14 cellular contexts compared by ENCODE assay signal in genomic region chr11:94581926-94582325, GRCh38. TPM values are rescaled to one million over a fixed set of nuclear protein-coding genes. Genes with fewer than 3 reads are reported as not detected.
DNase-seq lines count a peak whose midpoint lies in the region; ATAC-seq, FAIRE-seq and TF ChIP-seq lines count a peak whose summit lies in the region.
"Had no signal": no experiment of that assay in that cellular context is flagged by ENCODE, and none has a peak within 500 bp of the region (broad histone marks: within the 10 kb centered on the region; RNA-seq: fewer than 3 reads in every experiment).

No MANE protein-coding gene starts in this region.

- no peaks in the 10 kb centered on the region for H3K27me3 ChIP-seq in GM12878 (replicated peaks in 1 of 2; ENCODE audit: control insufficient read depth in 2 of 2, insufficient read depth in 2 of 2, low read length in 1 of 2)
- no peaks in the 10 kb centered on the region for H3K27me3 ChIP-seq in ovary
- H3K27me3 ChIP-seq: dorsolateral prefrontal cortex had no signal

- no peak for DNase-seq in GM18507 (ENCODE audit: extremely low spot score, insufficient read length, low read depth)
- DNase-seq in GM12878 (ENCODE audit: low read depth, low spot score), result no peak
- no peak for DNase-seq in ovary
- DNase-seq in NCI-H1930 (lab: John Stamatoyannopoulos, UW), result no peak
- no peak for DNase-seq in HT-29 (ENCODE audit: low spot score)
- DNase-seq in NCI-H510A (lab: John Stamatoyannopoulos, UW), result no peak
- DNase-seq: activated CD8-positive, alpha-beta memory T cell treated with anti-CD3 and anti-CD28 coated beads, Interleukin-2, amount 10 ng/mL, durations not matched to agents 7 days and 5 days; CD4-positive, alpha-beta T cell; dorsolateral prefrontal cortex; NCI-H1105 treated with DMSO at 0.1 percent for 48 hours had no signal

- POLR2A ChIA-PET in GM12878 (lab: Charles Lee), result interaction anchor here (0.8 to 3.3 kb wide), 9 partner anchors 11 to 453 kb away, joined by 3 to 11 read pairs (median 4); partner anchors contain the start of genes FUT4 and PANX1

- no peak for TF ChIP-seq POLR2A in GM12878 (IDR thresholded peaks at IDR 0.05; ENCODE audit: low read depth, low read length)
- TF ChIP-seq POLR2A in ovary (IDR thresholded peaks at IDR 0.05), result no peak

- H3K27ac ChIP-seq in GM12878 (ENCODE audit: control insufficient read depth, insufficient read depth) (peak overlapping the region; percentile 14), ovary (no peak overlapping the region)
- H3K27ac ChIP-seq: dorsolateral prefrontal cortex had no signal

- peak overlapping the region; percentile 4; the same call in 1 of the 2 replicates for H3K4me3 ChIP-seq in GM12878
- no peak overlapping the region for H3K4me3 ChIP-seq in ovary
- H3K4me3 ChIP-seq: dorsolateral prefrontal cortex had no signal

- ATAC-seq in GM21360 (IDR thresholded peaks at IDR 0.05; ENCODE audit: unreplicated experiment), result peak; percentile 79
- peak; percentile 39 for ATAC-seq in HG03196 (IDR thresholded peaks at IDR 0.05; ENCODE audit: unreplicated experiment)
- ATAC-seq in GM12878, result peak; percentile 71
- ATAC-seq: activated CD8-positive, alpha-beta memory T cell treated with anti-CD3 and anti-CD28 coated beads, Interleukin-2, amount 10 ng/mL, durations not matched to agents 7 days and 5 days had no signal

- H4K20me1 ChIP-seq in GM12878 (ENCODE audit: control insufficient read depth, insufficient read depth), result no peaks in the 10 kb centered on the region

- WGBS in GM12878 (ENCODE audit: insufficient coverage, insufficient replicate concordance, low lambda C conversion rate, missing lambda C conversion rate), result 0% methylated on average over 1 of the region's 1 CpG
- 0 to 89% (median 80%) methylated on average over 1 of the region's 1 CpG for WGBS in ovary, 3 donors

- TF ChIP-seq CTCF in GM12878 (IDR thresholded peaks at IDR 0.05 in 2 of 3, conservative IDR thresholded peaks at IDR 0.05 in 1 of 3; ENCODE audit: control insufficient read depth in 2 of 3, extremely low read depth in 1 of 3, insufficient read depth in 1 of 3, low read depth in 3 of 3, low read length in 3 of 3) (no peak), ovary (IDR thresholded peaks at IDR 0.05) (no peak)

- peaks cover 22% of the 10 kb centered on the region for H3K4me1 ChIP-seq in GM12878 (ENCODE audit: control insufficient read depth, insufficient read depth, low read length)
- H3K4me1 ChIP-seq in ovary (ENCODE audit: insufficient read depth), result peaks cover 3% of the 10 kb centered on the region

- no peak overlapping the region; the same call in 1 of the 2 replicates for H3K9ac ChIP-seq in GM12878 (ENCODE audit: control insufficient read depth, insufficient read depth, low read length)

- in situ Hi-C loops in GM12878 (cut with MboI), result no loop called here

- no peaks in the 10 kb centered on the region; the same call in 2 of the 3 replicates for H3K9me3 ChIP-seq in GM12878 (replicated peaks; ENCODE audit: control insufficient read depth, insufficient read depth, low read length)
- H3K9me3 ChIP-seq in ovary, result no peaks in the 10 kb centered on the region

- peak; percentile 41 to 81; a peak in 3 of 4 replicates for TF ChIP-seq EP300 in GM12878 (IDR thresholded peaks at IDR 0.05; ENCODE audit: borderline replicate concordance in 1 of 2, control insufficient read depth in 1 of 2, low read depth in 2 of 2, low read length in 2 of 2)
- TF ChIP-seq EP300 in ovary (IDR thresholded peaks at IDR 0.05), result no peak

- FAIRE-seq in GM18507 (lab: Jason Lieb, UNC) (peak; percentile 83), GM12878 (lab: Jason Lieb, UNC) (no peak)
- FAIRE-seq: H1, islet of Langerhans had no signal

- SMC1A ChIA-PET in GM12878 (lab: Charles Lee; ENCODE audit: uncharacterized antibody, unreplicated experiment), result interaction anchor here (0.7 to 13.6 kb wide), 14 partner anchors 11 to 311 kb away, joined by 3 to 145 read pairs (median 4); no protein-coding TSS in a partner anchor

- H3K36me3 ChIP-seq in GM12878 (ENCODE audit: control insufficient read depth in 2 of 2, insufficient read depth in 2 of 2, low read length in 1 of 2) (no peaks in the 10 kb centered on the region), ovary (no peaks in the 10 kb centered on the region)

- no peak for TF ChIP-seq RAD21 in GM12878 (IDR thresholded peaks at IDR 0.05; ENCODE audit: insufficient read depth, low read depth, low read length)

- H2AFZ ChIP-seq in GM12878 (ENCODE audit: control insufficient read depth, low read depth, low read length), result peak overlapping the region; percentile 51

- RAD21 ChIA-PET in GM12878 (lab: Charles Lee; ENCODE audit: unreplicated experiment), result interaction anchor here (0.6 to 5.4 kb wide), 16 partner anchors 9 to 90 kb away, joined by 3 to 86 read pairs (median 4); partner anchors contain the start of gene FUT4

- peaks cover 2% of the 10 kb centered on the region for H3K79me2 ChIP-seq in GM12878 (ENCODE audit: control insufficient read depth, insufficient read depth, low read length)

- H3K4me2 ChIP-seq in GM12878 (ENCODE audit: control insufficient read depth, insufficient read depth), result peak overlapping the region; percentile 84

- no TSS peak for BruUV-seq in GM12878 (replicated peaks; lab: Mats Ljungman, UMichigan)

- CTCF ChIA-PET in GM12878 (lab: Yijun Ruan, JAX), result interaction anchor here (0.7 to 10.7 kb wide), 11 partner anchors 8 to 397 kb away, joined by 3 to 100 read pairs (median 8); no protein-coding TSS in a partner anchor

- intact Hi-C loops in GM12878 (cut with micrococcal nuclease; ENCODE audit: unreplicated experiment), result loop anchor here (2.0 kb wide), 1 partner anchor 37 kb away; no protein-coding TSS in a partner anchor
- intact Hi-C loops in ovary (cut with DNase I), result no loop called here

TF ChIP-seq in GM12878, 131 proteins besides CTCF, POLR2A, EP300 and RAD21 (continues in another document):
- TF ChIP-seq PAX8 (IDR thresholded peaks at IDR 0.05), result no peak

RNA-seq across cellular contexts. Expression of gene PIWIL4, which starts 14.8 kb away (rescaled TPM):
- 1.0 and 1.9 TPM in 2 replicates for total RNA-seq in GM12878 (2013; cell fraction: nucleolus; rRNA removed)
- total RNA-seq in GM12878 (2014; rRNA removed) (0.23 and 0.60 TPM in 2 replicates), GM12878 (2014; rRNA removed; fragmentation: Illumina TruSeq; extraction: Trizol) (0.37 and 0.67 TPM in 2 replicates), GM12878 (2021) (0.46 and 0.53 TPM in 2 replicates), ovary (1 to 10 TPM; 1.9 to 4.2 (median 3.6) TPM)
- 0.09 TPM for polyA plus RNA-seq in GM12878 (2011; ENCODE audit: low read depth)
- polyA plus RNA-seq in GM12878 (2011; rRNA removed) (9.5 and 13.3 TPM in 2 replicates), GM12878 (2014; fragmentation: Illumina TruSeq; extraction: Trizol) (0.57 and 1.8 TPM in 2 replicates), GM12878 (2014; fragmentation: Nextera tagmentation; extraction: Ambion mirVana) (under 1 TPM; 0.38 to 0.48 TPM), GM12878 (2014; rRNA removed) (0.34 and 0.36 TPM in 2 replicates), GM12878 (2016; fragmentation: Nextera tagmentation; extraction: Ambion mirVana) (under 1 TPM; 0.42 to 0.73 TPM), ovary (1 to 10 TPM; 3.2 to 4.6 TPM)
- polyA plus RNA-seq in GM12878 (2011; cell fraction: cytosol; rRNA removed), result 7.9 and 11.7 TPM in 2 replicates
- polyA plus RNA-seq in GM12878 (2011; cell fraction: nucleus; rRNA removed), result 10.0 and 12.9 TPM in 2 replicates
- 0.20 and 0.22 TPM in 2 replicates for polyA plus RNA-seq in GM12878 (2012)
- 9.9 and 10.0 TPM in 2 replicates for polyA minus RNA-seq in GM12878 (2011; rRNA and poly(A)+ RNA removed)
- 2.6 and 3.9 TPM in 2 replicates for polyA minus RNA-seq in GM12878 (2011; cell fraction: cytosol; rRNA and poly(A)+ RNA removed)
- polyA minus RNA-seq in GM12878 (2011; cell fraction: nucleus; rRNA and poly(A)+ RNA removed), result 5.8 and 6.4 TPM in 2 replicates
- total RNA-seq in HT-29 (2014; rRNA removed; shearing (Covaris generic)), result 4.0 and 8.7 TPM in 2 replicates

RNA-seq across cellular contexts. Expression of gene FUT4, which starts 38.2 kb away (rescaled TPM):
- 9.3 and 10.0 TPM in 2 replicates for total RNA-seq in GM12878 (2013; cell fraction: nucleolus; rRNA removed)
- total RNA-seq in GM12878 (2014; rRNA removed) (3.6 and 4.1 TPM in 2 replicates), GM12878 (2014; rRNA removed; fragmentation: Illumina TruSeq; extraction: Trizol) (2.1 and 2.2 TPM in 2 replicates), GM12878 (2021) (3.3 and 4.1 TPM in 2 replicates), ovary (1 to 10 TPM; 4.1 to 7.3 (median 6.4) TPM)
- 0.60 TPM for polyA plus RNA-seq in GM12878 (2011; ENCODE audit: low read depth)
- polyA plus RNA-seq in GM12878 (2011; rRNA removed) (9.1 and 10.4 TPM in 2 replicates), GM12878 (2014; fragmentation: Illumina TruSeq; extraction: Trizol) (2.4 TPM in 2 replicates), GM12878 (2014; fragmentation: Nextera tagmentation; extraction: Ambion mirVana) (under 1 TPM; 0.68 TPM), GM12878 (2014; rRNA removed) (3.5 and 3.6 TPM in 2 replicates), GM12878 (2016; fragmentation: Nextera tagmentation; extraction: Ambion mirVana) (1 to 10 TPM in 1 of 2 experiments, under 1 TPM in 1; 0.76 to 1.4 TPM), ovary (1 to 10 TPM; 2.7 to 3.7 TPM)
- 6.0 and 6.9 TPM in 2 replicates for polyA plus RNA-seq in GM12878 (2011; cell fraction: cytosol; rRNA removed)
- 7.8 and 9.6 TPM in 2 replicates for polyA plus RNA-seq in GM12878 (2011; cell fraction: nucleus; rRNA removed)
- polyA plus RNA-seq in GM12878 (2012), result 0.84 and 1.3 TPM in 2 replicates
- polyA minus RNA-seq in GM12878 (2011; rRNA and poly(A)+ RNA removed), result 10.4 and 11.2 TPM in 2 replicates
- polyA minus RNA-seq in GM12878 (2011; cell fraction: cytosol; rRNA and poly(A)+ RNA removed), result 3.7 and 4.3 TPM in 2 replicates
- polyA minus RNA-seq in GM12878 (2011; cell fraction: nucleus; rRNA and poly(A)+ RNA removed), result 10.3 and 16.1 TPM in 2 replicates
- 54.4 and 55.1 TPM in 2 replicates for total RNA-seq in HT-29 (2014; rRNA removed; shearing (Covaris generic))
